8 cellular contexts compared by ENCODE assay signal in the genomic region with DNA sequence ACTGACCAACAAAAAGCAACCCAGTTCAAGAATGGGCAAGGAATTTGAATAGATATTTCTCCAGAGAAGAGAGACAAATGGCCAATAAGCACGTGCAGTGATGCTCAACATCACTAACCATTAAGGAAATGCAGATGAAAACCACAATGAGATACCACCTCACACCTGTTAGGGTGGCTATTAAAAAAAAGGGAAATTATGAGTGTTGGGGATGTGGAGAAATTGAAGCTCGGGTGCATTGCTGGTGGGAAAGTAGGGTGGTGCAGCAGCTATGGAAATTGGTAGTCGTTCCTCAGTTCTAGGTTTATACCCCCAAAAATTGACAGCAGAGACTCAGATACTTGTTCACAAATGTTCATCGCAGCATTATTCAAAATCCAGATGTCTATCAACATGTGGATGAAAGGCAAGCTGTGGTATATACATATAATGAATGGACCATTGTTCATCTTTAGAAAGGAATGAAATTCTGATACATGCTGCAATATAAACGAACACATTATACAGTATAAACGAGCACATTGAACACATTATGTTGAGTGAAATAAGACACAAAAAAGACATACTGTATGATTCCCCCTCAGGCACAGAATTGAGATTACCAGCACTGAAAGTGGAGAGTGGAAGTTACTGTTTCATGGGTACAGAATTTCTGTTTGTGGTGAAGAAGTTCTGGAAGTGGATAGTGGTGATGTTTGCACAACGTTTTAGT. TPM values are rescaled to one million over a fixed set of nuclear protein-coding genes. Genes with fewer than 3 reads are reported as not detected.
DNase-seq lines count a peak whose midpoint lies in the region; ATAC-seq, FAIRE-seq and TF ChIP-seq lines count a peak whose summit lies in the region.

No MANE protein-coding gene starts in this region.

- no peak overlapping the region for H2AFZ ChIP-seq in astrocyte (ENCODE audit: low read depth, low read length)

- intact Hi-C loops in lower lobe of right lung (cut with DNase I), result no loop called here

- H3K4me3 ChIP-seq in astrocyte (ENCODE audit: insufficient read depth, low read depth, low read length) (peak overlapping the region; percentile 94), lower lobe of right lung (peak overlapping the region; percentile 94)

- DNase-seq in COLO829 (ENCODE audit: low spot score) (peak; percentile 75), astrocyte (ENCODE audit: low read depth) (no peak), lower lobe of right lung (no peak), NCI-H524 treated with DMSO at 0.1 percent for 48 hours (lab: John Stamatoyannopoulos, UW) (no peak), NCI-H2029 (lab: John Stamatoyannopoulos, UW) (no peak)

- H3K27ac ChIP-seq in astrocyte (ENCODE audit: low read depth, low read length), result peak overlapping the region; percentile 82
- peak overlapping the region; percentile 95 for H3K27ac ChIP-seq in lower lobe of right lung

- H3K27me3 Mint-ChIP-seq in astrocyte (ENCODE audit: low read depth, unreplicated experiment), result no peaks in the 10 kb centered on the region

- TF ChIP-seq CTCF in astrocyte (IDR thresholded peaks at IDR 0.05; ENCODE audit: insufficient read depth, low read depth, low read length) (no peak), lower lobe of right lung (IDR thresholded peaks at IDR 0.05) (no peak)

- H3K36me3 Mint-ChIP-seq in astrocyte (ENCODE audit: low read depth, unreplicated experiment), result peaks cover 3% of the 10 kb centered on the region

- no peaks in the 10 kb centered on the region for H3K27me3 ChIP-seq in astrocyte (ENCODE audit: insufficient read depth, low read length)
- H3K27me3 ChIP-seq in lower lobe of right lung (ENCODE audit: low read depth), result no peaks in the 10 kb centered on the region

- peak overlapping the region; percentile 88 for H3K9ac ChIP-seq in astrocyte (ENCODE audit: low read length)

- peak; percentile 9 for ATAC-seq in HG03460 (IDR thresholded peaks at IDR 0.05; ENCODE audit: unreplicated experiment)
- ATAC-seq in lower lobe of right lung, result no peak
- ATAC-seq in GM21723 (IDR thresholded peaks at IDR 0.05; ENCODE audit: unreplicated experiment), result no peak
- ATAC-seq in esophagus mucosa, result no peak

- H3K9me3 Mint-ChIP-seq in astrocyte (ENCODE audit: unreplicated experiment), result no peaks in the 10 kb centered on the region

- peaks cover 57% of the 10 kb centered on the region for H3K79me2 ChIP-seq in astrocyte (ENCODE audit: insufficient read depth, low read length)

- peak overlapping the region; percentile 86 for H3K4me3 Mint-ChIP-seq in astrocyte (ENCODE audit: unreplicated experiment)

- H3K27ac Mint-ChIP-seq in astrocyte (ENCODE audit: unreplicated experiment), result peak overlapping the region; percentile 67

- FAIRE-seq in astrocyte (lab: Jason Lieb, UNC), result no peak

- H3K4me1 ChIP-seq in astrocyte (ENCODE audit: insufficient read depth, low read length) (peaks cover 32% of the 10 kb centered on the region), lower lobe of right lung (peaks cover 45% of the 10 kb centered on the region)

- peaks cover 47% of the 10 kb centered on the region for H4K20me1 ChIP-seq in astrocyte (ENCODE audit: insufficient read depth, low read length)

- H3K36me3 ChIP-seq in astrocyte (ENCODE audit: insufficient read depth, low read length), result peaks cover 2% of the 10 kb centered on the region
- no peaks in the 10 kb centered on the region for H3K36me3 ChIP-seq in lower lobe of right lung

- peaks cover 29% of the 10 kb centered on the region for H3K4me1 Mint-ChIP-seq in astrocyte (ENCODE audit: low read depth, unreplicated experiment)

- H3K4me2 ChIP-seq in astrocyte (ENCODE audit: low read length), result peak overlapping the region; percentile 91

- H3K9me3 ChIP-seq in astrocyte (ENCODE audit: insufficient read depth, low read depth, low read length) (no peaks in the 10 kb centered on the region), lower lobe of right lung (no peaks in the 10 kb centered on the region)

RNA-seq across cellular contexts. Expression of a gene that starts 0.9 kb away (rescaled TPM):
- 23.9 and 26.8 TPM in 2 replicates for total RNA-seq in astrocyte
- total RNA-seq in lower lobe of right lung, result 19.3 TPM
- 8.9 TPM for total RNA-seq in esophagus mucosa

RNA-seq across cellular contexts. Expression of a gene that starts 33.8 kb away (rescaled TPM):
- total RNA-seq in astrocyte (37.5 and 44.8 TPM in 2 replicates), lower lobe of right lung (38.9 TPM), esophagus mucosa (26.2 TPM)
